Comparison of ENCODE assay signal across 8 cellular contexts in genomic region chr4:705278-706082, GRCh38. TPM values are rescaled to one million over a fixed set of nuclear protein-coding genes. Genes with fewer than 3 reads are reported as not detected.
DNase-seq lines count a peak whose midpoint lies in the region; ATAC-seq, FAIRE-seq and TF ChIP-seq lines count a peak whose summit lies in the region.

Gene PCGF3 (plus strand): TSS chr4:705832. CDS start chr4:733681, 27,849 bp downstream.

- intact Hi-C loops in left ventricle myocardium superior (cut with micrococcal nuclease), result no loop called here

- no peak for FAIRE-seq in urothelium cell line (lab: Jason Lieb, UNC)

- peak; percentile 82 for DNase-seq in NCI-H187 treated with DMSO at 0.1 percent for 48 hours (lab: John Stamatoyannopoulos, UW)
- peak; percentile 86 to 98 (median 96) for DNase-seq in T-helper 2 cell
- DNase-seq in left ventricle myocardium superior, result peak; percentile 98
- peak; percentile 81 for DNase-seq in pulmonary artery endothelial cell (ENCODE audit: low read depth, low spot score)
- peak; percentile 98 for DNase-seq in urothelium cell line (ENCODE audit: low spot score)

- ATAC-seq in GM18505 (IDR thresholded peaks at IDR 0.05; ENCODE audit: unreplicated experiment) (peak; percentile 90), HG02970 (IDR thresholded peaks at IDR 0.05; ENCODE audit: low FRiP score, unreplicated experiment) (peak; percentile 92), left ventricle myocardium superior (peak; percentile 98)

- peak within 1 kb of the TSS; percentile 29 for H3K27ac ChIP-seq in angular gyrus (ENCODE audit: low read depth, low read length)

- TF ChIP-seq POLR2A in GM18505 (IDR thresholded peaks at IDR 0.05; ENCODE audit: borderline replicate concordance, extremely low read depth, insufficient read depth, insufficient read length), result peak; percentile 58

RNA-seq across cellular contexts. Expression of gene PCGF3, which starts in this region (rescaled TPM):
- total RNA-seq in left ventricle myocardium superior, result 20.9 TPM
- 65.7 and 83.6 TPM in 2 replicates for total RNA-seq in pulmonary artery endothelial cell

Comparison
In these comparisons a context has a peak if more than half of its experiments do, and no peak if none do; other contexts are left out.
1. Peak in every context shown above with its lines: DNase-seq, ATAC-seq and H3K27ac ChIP-seq.